Comparison of ENCODE assay signal across 2 cellular contexts in the genomic region with DNA sequence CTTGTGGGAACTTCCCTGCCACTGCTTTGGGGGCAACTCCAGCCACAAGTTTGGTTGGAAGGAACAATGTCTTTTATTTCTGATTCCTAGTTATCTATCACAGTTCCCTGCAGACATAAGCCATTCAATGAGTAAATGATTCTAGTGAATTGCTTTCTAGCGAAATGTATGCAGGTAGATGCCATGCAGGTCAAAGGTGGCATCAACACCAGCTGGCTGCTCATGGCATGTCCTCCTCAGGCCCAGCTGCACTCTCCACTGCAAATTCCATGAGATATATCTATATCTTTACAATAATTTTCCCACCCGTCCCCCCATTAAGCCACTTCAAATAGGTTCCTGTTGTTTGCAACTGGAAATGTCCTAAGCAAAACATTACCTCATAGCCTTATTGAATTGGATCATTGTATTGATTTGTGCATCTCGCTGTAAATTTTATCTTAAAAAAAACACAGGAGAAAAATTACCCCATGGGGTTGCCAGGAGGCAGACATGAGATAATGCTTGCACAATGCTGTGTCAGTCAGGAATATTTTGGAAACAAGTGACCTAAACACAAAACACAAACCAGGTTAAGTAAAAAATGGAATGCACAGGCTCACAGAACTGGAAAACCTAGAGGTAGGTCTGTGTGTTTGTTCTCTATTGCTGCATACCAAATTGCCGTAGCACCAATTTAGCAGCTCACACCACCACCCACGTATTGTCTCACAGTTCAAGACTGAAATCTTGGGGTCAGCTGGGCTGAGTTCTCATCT.
TF ChIP-seq lines count a peak whose summit lies in the region.

No MANE protein-coding gene starts in this region.

TF ChIP-seq in HepG2, 621 proteins besides CTCF, POLR2A, EP300 and RAD21:
- TF ChIP-seq MTA3 (CRISPR knock-in tag; IDR thresholded peaks at IDR 0.05), result no peak
- TF ChIP-seq RBM39 (IDR thresholded peaks at IDR 0.05; ENCODE audit: low read depth, low read length, poor library complexity, severe bottlenecking), result no peak
- TF ChIP-seq, protein P1, sequence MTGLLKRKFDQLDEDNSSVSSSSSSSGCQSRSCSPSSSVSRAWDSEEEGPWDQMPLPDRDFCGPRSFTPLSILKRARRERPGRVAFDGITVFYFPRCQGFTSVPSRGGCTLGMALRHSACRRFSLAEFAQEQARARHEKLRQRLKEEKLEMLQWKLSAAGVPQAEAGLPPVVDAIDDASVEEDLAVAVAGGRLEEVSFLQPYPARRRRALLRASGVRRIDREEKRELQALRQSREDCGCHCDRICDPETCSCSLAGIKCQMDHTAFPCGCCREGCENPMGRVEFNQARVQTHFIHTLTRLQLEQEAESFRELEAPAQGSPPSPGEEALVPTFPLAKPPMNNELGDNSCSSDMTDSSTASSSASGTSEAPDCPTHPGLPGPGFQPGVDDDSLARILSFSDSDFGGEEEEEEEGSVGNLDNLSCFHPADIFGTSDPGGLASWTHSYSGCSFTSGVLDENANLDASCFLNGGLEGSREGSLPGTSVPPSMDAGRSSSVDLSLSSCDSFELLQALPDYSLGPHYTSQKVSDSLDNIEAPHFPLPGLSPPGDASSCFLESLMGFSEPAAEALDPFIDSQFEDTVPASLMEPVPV (CRISPR knock-in tag; IDR thresholded peaks at IDR 0.05), result no peak
- TF ChIP-seq, protein P2, sequence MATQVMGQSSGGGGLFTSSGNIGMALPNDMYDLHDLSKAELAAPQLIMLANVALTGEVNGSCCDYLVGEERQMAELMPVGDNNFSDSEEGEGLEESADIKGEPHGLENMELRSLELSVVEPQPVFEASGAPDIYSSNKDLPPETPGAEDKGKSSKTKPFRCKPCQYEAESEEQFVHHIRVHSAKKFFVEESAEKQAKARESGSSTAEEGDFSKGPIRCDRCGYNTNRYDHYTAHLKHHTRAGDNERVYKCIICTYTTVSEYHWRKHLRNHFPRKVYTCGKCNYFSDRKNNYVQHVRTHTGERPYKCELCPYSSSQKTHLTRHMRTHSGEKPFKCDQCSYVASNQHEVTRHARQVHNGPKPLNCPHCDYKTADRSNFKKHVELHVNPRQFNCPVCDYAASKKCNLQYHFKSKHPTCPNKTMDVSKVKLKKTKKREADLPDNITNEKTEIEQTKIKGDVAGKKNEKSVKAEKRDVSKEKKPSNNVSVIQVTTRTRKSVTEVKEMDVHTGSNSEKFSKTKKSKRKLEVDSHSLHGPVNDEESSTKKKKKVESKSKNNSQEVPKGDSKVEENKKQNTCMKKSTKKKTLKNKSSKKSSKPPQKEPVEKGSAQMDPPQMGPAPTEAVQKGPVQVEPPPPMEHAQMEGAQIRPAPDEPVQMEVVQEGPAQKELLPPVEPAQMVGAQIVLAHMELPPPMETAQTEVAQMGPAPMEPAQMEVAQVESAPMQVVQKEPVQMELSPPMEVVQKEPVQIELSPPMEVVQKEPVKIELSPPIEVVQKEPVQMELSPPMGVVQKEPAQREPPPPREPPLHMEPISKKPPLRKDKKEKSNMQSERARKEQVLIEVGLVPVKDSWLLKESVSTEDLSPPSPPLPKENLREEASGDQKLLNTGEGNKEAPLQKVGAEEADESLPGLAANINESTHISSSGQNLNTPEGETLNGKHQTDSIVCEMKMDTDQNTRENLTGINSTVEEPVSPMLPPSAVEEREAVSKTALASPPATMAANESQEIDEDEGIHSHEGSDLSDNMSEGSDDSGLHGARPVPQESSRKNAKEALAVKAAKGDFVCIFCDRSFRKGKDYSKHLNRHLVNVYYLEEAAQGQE (IDR thresholded peaks at IDR 0.05; ENCODE audit: borderline replicate concordance in 1 of 2, low read depth in 1 of 2, low read length in 2 of 2), result no peak
- TF ChIP-seq, protein P3, sequence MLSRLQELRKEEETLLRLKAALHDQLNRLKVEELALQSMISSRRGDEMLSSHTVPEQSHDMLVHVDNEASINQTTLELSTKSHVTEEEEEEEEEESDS (CRISPR knock-in tag; IDR thresholded peaks at IDR 0.05; ENCODE audit: borderline replicate concordance), result no peak
- TF ChIP-seq ARNTL (CRISPR knock-in tag; IDR thresholded peaks at IDR 0.05), result no peak
- TF ChIP-seq, protein P4, sequence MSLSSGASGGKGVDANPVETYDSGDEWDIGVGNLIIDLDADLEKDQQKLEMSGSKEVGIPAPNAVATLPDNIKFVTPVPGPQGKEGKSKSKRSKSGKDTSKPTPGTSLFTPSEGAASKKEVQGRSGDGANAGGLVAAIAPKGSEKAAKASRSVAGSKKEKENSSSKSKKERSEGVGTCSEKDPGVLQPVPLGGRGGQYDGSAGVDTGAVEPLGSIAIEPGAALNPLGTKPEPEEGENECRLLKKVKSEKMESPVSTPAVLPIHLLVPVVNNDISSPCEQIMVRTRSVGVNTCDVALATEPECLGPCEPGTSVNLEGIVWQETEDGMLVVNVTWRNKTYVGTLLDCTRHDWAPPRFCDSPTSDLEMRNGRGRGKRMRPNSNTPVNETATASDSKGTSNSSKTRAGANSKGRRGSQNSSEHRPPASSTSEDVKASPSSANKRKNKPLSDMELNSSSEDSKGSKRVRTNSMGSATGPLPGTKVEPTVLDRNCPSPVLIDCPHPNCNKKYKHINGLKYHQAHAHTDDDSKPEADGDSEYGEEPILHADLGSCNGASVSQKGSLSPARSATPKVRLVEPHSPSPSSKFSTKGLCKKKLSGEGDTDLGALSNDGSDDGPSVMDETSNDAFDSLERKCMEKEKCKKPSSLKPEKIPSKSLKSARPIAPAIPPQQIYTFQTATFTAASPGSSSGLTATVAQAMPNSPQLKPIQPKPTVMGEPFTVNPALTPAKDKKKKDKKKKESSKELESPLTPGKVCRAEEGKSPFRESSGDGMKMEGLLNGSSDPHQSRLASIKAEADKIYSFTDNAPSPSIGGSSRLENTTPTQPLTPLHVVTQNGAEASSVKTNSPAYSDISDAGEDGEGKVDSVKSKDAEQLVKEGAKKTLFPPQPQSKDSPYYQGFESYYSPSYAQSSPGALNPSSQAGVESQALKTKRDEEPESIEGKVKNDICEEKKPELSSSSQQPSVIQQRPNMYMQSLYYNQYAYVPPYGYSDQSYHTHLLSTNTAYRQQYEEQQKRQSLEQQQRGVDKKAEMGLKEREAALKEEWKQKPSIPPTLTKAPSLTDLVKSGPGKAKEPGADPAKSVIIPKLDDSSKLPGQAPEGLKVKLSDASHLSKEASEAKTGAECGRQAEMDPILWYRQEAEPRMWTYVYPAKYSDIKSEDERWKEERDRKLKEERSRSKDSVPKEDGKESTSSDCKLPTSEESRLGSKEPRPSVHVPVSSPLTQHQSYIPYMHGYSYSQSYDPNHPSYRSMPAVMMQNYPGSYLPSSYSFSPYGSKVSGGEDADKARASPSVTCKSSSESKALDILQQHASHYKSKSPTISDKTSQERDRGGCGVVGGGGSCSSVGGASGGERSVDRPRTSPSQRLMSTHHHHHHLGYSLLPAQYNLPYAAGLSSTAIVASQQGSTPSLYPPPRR (CRISPR knock-in tag; IDR thresholded peaks at IDR 0.05; ENCODE audit: borderline replicate concordance), result no peak
- TF ChIP-seq RFX5 (IDR thresholded peaks at IDR 0.05; ENCODE audit: low read depth, low read length), result no peak
- TF ChIP-seq NCOA2 (CRISPR knock-in tag; IDR thresholded peaks at IDR 0.05), result no peak

TF ChIP-seq in H1, 55 proteins besides CTCF, POLR2A, EP300 and RAD21 (continues in another document):
- TF ChIP-seq RNF2 (IDR thresholded peaks at IDR 0.05; ENCODE audit: borderline replicate concordance, low read depth, low read length, missing control alignments, poor library complexity, severe bottlenecking) (no peak), GTF2F1 (IDR thresholded peaks at IDR 0.05; ENCODE audit: borderline replicate concordance, low read depth, low read length) (no peak), YY1 (IDR thresholded peaks at IDR 0.05; ENCODE audit: low read depth, low read length) (no peak), CBX5 (IDR thresholded peaks at IDR 0.05; ENCODE audit: low read depth, low read length) (no peak), ZNF274 (IDR thresholded peaks at IDR 0.05; ENCODE audit: borderline replicate concordance, extremely low read depth, low read length) (no peak), CHD1 (IDR thresholded peaks at IDR 0.05; ENCODE audit: low read depth, low read length) (no peak), SP1 (IDR thresholded peaks at IDR 0.05; ENCODE audit: low read depth, low read length) (no peak), KDM4A (IDR thresholded peaks at IDR 0.05; ENCODE audit: low read depth, low read length, severe bottlenecking) (no peak), BCL11A (IDR thresholded peaks at IDR 0.05; ENCODE audit: low read depth in 2 of 2, low read length in 2 of 2) (no peak), EZH2 (IDR thresholded peaks at IDR 0.05; ENCODE audit: low read depth, low read length, severe bottlenecking) (no peak), JUND (IDR thresholded peaks at IDR 0.05; ENCODE audit: low read length) (no peak)
- TF ChIP-seq, protein P5, sequence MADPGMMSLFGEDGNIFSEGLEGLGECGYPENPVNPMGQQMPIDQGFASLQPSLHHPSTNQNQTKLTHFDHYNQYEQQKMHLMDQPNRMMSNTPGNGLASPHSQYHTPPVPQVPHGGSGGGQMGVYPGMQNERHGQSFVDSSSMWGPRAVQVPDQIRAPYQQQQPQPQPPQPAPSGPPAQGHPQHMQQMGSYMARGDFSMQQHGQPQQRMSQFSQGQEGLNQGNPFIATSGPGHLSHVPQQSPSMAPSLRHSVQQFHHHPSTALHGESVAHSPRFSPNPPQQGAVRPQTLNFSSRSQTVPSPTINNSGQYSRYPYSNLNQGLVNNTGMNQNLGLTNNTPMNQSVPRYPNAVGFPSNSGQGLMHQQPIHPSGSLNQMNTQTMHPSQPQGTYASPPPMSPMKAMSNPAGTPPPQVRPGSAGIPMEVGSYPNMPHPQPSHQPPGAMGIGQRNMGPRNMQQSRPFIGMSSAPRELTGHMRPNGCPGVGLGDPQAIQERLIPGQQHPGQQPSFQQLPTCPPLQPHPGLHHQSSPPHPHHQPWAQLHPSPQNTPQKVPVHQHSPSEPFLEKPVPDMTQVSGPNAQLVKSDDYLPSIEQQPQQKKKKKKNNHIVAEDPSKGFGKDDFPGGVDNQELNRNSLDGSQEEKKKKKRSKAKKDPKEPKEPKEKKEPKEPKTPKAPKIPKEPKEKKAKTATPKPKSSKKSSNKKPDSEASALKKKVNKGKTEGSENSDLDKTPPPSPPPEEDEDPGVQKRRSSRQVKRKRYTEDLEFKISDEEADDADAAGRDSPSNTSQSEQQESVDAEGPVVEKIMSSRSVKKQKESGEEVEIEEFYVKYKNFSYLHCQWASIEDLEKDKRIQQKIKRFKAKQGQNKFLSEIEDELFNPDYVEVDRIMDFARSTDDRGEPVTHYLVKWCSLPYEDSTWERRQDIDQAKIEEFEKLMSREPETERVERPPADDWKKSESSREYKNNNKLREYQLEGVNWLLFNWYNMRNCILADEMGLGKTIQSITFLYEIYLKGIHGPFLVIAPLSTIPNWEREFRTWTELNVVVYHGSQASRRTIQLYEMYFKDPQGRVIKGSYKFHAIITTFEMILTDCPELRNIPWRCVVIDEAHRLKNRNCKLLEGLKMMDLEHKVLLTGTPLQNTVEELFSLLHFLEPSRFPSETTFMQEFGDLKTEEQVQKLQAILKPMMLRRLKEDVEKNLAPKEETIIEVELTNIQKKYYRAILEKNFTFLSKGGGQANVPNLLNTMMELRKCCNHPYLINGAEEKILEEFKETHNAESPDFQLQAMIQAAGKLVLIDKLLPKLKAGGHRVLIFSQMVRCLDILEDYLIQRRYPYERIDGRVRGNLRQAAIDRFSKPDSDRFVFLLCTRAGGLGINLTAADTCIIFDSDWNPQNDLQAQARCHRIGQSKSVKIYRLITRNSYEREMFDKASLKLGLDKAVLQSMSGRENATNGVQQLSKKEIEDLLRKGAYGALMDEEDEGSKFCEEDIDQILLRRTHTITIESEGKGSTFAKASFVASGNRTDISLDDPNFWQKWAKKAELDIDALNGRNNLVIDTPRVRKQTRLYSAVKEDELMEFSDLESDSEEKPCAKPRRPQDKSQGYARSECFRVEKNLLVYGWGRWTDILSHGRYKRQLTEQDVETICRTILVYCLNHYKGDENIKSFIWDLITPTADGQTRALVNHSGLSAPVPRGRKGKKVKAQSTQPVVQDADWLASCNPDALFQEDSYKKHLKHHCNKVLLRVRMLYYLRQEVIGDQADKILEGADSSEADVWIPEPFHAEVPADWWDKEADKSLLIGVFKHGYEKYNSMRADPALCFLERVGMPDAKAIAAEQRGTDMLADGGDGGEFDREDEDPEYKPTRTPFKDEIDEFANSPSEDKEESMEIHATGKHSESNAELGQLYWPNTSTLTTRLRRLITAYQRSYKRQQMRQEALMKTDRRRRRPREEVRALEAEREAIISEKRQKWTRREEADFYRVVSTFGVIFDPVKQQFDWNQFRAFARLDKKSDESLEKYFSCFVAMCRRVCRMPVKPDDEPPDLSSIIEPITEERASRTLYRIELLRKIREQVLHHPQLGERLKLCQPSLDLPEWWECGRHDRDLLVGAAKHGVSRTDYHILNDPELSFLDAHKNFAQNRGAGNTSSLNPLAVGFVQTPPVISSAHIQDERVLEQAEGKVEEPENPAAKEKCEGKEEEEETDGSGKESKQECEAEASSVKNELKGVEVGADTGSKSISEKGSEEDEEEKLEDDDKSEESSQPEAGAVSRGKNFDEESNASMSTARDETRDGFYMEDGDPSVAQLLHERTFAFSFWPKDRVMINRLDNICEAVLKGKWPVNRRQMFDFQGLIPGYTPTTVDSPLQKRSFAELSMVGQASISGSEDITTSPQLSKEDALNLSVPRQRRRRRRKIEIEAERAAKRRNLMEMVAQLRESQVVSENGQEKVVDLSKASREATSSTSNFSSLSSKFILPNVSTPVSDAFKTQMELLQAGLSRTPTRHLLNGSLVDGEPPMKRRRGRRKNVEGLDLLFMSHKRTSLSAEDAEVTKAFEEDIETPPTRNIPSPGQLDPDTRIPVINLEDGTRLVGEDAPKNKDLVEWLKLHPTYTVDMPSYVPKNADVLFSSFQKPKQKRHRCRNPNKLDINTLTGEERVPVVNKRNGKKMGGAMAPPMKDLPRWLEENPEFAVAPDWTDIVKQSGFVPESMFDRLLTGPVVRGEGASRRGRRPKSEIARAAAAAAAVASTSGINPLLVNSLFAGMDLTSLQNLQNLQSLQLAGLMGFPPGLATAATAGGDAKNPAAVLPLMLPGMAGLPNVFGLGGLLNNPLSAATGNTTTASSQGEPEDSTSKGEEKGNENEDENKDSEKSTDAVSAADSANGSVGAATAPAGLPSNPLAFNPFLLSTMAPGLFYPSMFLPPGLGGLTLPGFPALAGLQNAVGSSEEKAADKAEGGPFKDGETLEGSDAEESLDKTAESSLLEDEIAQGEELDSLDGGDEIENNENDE (IDR thresholded peaks at IDR 0.05; ENCODE audit: insufficient replicate concordance, low read length), result no peak
- TF ChIP-seq, protein P6, sequence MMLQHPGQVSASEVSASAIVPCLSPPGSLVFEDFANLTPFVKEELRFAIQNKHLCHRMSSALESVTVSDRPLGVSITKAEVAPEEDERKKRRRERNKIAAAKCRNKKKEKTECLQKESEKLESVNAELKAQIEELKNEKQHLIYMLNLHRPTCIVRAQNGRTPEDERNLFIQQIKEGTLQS (IDR thresholded peaks at IDR 0.05; ENCODE audit: insufficient read depth, low read depth, low read length), result no peak
- TF ChIP-seq, protein P7, sequence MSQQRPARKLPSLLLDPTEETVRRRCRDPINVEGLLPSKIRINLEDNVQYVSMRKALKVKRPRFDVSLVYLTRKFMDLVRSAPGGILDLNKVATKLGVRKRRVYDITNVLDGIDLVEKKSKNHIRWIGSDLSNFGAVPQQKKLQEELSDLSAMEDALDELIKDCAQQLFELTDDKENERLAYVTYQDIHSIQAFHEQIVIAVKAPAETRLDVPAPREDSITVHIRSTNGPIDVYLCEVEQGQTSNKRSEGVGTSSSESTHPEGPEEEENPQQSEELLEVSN (IDR thresholded peaks at IDR 0.05), result no peak
- TF ChIP-seq, protein P8, sequence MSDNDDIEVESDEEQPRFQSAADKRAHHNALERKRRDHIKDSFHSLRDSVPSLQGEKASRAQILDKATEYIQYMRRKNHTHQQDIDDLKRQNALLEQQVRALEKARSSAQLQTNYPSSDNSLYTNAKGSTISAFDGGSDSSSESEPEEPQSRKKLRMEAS (IDR thresholded peaks at IDR 0.05), result no peak
